ENCODE assay signal across 14 cellular contexts in the genomic region with DNA sequence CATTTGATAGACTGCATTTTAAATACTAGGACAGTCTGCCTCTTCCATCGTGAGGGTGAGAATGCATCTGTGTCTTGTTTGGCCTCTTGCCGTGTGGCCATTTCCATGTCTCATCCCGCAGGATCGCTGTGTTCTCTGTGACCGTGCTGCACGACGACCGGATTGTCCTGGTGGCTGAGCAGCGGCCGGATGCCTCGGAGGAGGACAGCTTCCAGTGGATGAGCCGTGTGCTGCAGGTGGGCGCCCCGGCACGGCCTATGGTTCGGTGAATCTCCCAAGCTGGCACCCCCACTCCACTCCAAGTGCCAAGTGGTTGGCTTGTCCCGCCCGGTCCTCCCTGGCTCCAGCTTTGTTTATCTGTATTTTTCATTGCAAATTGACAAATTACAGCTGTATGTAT. TPM values are rescaled to one million over a fixed set of nuclear protein-coding genes. Genes with fewer than 3 reads are reported as not detected.
"Had no signal": no experiment of that assay in that cellular context is flagged by ENCODE, and none has a peak within 500 bp of the region (broad histone marks: within the 10 kb centered on the region; RNA-seq: fewer than 3 reads in every experiment).

No MANE protein-coding gene starts in this region.

- DNase-seq: activated CD4-positive, alpha-beta memory T cell treated with anti-CD3 and anti-CD28 coated beads, Interleukin-2, amount 10 ng/mL, durations not matched to agents 7 days and 5 days; activated CD4-positive, alpha-beta T cell treated with anti-CD3 and anti-CD28 coated beads for 1 hour; amygdala; dermis blood vessel endothelial cell; glutamatergic neuron; mesenchymal stem cell; stimulated activated CD4-positive, alpha-beta T cell treated with anti-CD3 and anti-CD28 coated beads, Interleukin-2, amount 100 ng/mL, for 24 hours; stimulated activated naive CD8-positive, alpha-beta T cell treated with anti-CD3 and anti-CD28 coated beads, Interleukin-15, Interleukin-2, amounts not matched to agents 100 U/mL and 50 U/mL, for 24 hours; T1000 had no signal

- H3K9me3 ChIP-seq: SJSA1 had no signal

- H3K27ac Mint-ChIP-seq: neural progenitor cell had no signal

- H3K4me3 ChIP-seq: neural progenitor cell, SJSA1 had no signal

- H3K9me3 Mint-ChIP-seq: activated CD4-positive, alpha-beta memory T cell treated with anti-CD3 and anti-CD28 coated beads, Interleukin-2, amount 10 ng/mL, durations not matched to agents 7 days and 5 days; activated T-helper 17 cell treated with anti-CD3 and anti-CD28 coated beads, Interleukin-2, amount 50 U/mL, for 72 hours had no signal

- H3K4me1 ChIP-seq: neural progenitor cell, SJSA1 had no signal

- ATAC-seq: right cardiac atrium; stimulated activated naive CD8-positive, alpha-beta T cell treated with anti-CD3 and anti-CD28 coated beads, Interleukin-15, Interleukin-2, amounts not matched to agents 100 U/mL and 50 U/mL, for 24 hours had no signal

- H3K4me3 Mint-ChIP-seq: activated CD4-positive, alpha-beta memory T cell treated with anti-CD3 and anti-CD28 coated beads, Interleukin-2, amount 10 ng/mL, durations not matched to agents 7 days and 5 days; neural progenitor cell had no signal

- H3K27me3 ChIP-seq: neural progenitor cell, SJSA1 had no signal

- H3K27me3 Mint-ChIP-seq: activated CD4-positive, alpha-beta memory T cell treated with anti-CD3 and anti-CD28 coated beads, Interleukin-2, amount 10 ng/mL, durations not matched to agents 7 days and 5 days; activated naive CD4-positive, alpha-beta T cell treated with anti-CD3 and anti-CD28 coated beads, Interleukin-2, amount 50 U/mL, for 24 hours; activated T-helper 17 cell treated with anti-CD3 and anti-CD28 coated beads, Interleukin-2, amount 50 U/mL, for 72 hours had no signal

- H3K27ac ChIP-seq: neural progenitor cell, SJSA1 had no signal

- H3K4me1 Mint-ChIP-seq: neural progenitor cell had no signal

RNA-seq across cellular contexts. Expression of gene S100B, which starts 55.2 kb away (rescaled TPM):
- total RNA-seq: activated CD4-positive, alpha-beta memory T cell treated with anti-CD3 and anti-CD28 coated beads, Interleukin-2, amount 10 ng/mL, durations not matched to agents 7 days and 5 days; activated T-helper 17 cell treated with anti-CD3 and anti-CD28 coated beads, Interleukin-2, amount 50 U/mL, for 72 hours; dermis blood vessel endothelial cell; SJSA1 had no signal
